Comparison of ENCODE assay signal across 1 cellular context in the genomic region with DNA sequence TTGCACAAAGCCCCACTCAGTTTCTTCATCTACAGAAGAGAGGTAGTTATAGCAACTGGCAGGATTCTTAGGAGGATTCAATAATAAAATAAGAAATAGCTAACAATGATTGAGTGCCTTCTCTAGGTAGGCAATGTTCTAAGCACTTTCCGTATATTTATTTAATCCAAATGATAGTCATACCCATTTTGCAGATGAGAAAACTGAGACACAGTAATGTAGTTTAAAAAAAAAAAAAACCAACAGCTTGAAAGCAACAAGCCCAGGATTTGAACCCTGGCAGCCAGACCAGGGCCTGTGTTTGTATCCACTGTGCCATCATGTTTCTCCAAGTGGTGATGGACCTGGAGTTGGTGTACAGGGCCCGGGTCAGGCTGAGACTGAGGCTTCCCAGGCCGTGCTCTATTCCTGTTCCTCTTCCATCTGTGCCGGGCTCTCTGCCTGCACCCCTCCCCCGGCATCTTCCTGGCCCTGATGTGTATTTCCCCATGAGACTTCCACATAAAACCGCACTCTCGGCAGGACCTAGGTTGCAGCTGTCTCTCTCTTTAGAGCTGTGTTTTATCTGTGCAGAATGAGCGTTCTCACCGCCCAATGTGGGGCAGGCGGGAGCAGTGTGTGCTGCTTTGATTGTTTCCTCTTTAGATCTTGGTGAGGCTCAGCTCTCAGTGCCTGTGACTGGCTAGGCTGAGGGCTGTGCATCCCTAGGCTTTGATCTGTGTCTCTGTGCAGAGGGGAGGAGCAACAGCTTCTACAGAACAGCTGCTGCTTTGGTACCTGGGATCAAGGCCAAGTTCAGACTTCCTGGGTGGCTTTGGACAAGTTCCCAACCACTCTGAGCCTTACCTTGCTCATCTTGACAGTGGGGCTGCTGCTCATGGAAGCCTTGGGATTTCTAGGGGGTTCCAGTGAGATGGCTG.
TF ChIP-seq lines count a peak whose summit lies in the region.

No MANE protein-coding gene starts in this region.

TF ChIP-seq in HCT116, 20 proteins besides CTCF, POLR2A, EP300 and RAD21 (continued from another document):
- no peak for TF ChIP-seq ZBTB33 (IDR thresholded peaks at IDR 0.05; ENCODE audit: extremely low read depth, insufficient replicate concordance, low read length)
TF ChIP-seq in HCT116: peak in this region for 0.
